In genomic region chr2:150346806-150347205, GRCh38 we compare ENCODE assay signal across 26 cellular contexts.
DNase-seq lines count a peak whose midpoint lies in the region; FAIRE-seq and TF ChIP-seq lines count a peak whose summit lies in the region.
"Had no signal": no experiment of that assay in that cellular context is flagged by ENCODE, and none has a peak within 500 bp of the region (broad histone marks: within the 10 kb centered on the region; RNA-seq: fewer than 3 reads in every experiment).

No MANE protein-coding gene starts in this region.

- DNase-seq in AG10803 (ENCODE audit: low read depth) (peak; percentile 53), astrocyte (ENCODE audit: low read depth) (peak; percentile 61), mesenchymal stem cell (peak; percentile 4), anterior cingulate cortex (lab: John Stamatoyannopoulos, UW) (no peak), DMS53 treated with DMSO at 0.1 percent for 48 hours (lab: John Stamatoyannopoulos, UW; ENCODE audit: unreplicated experiment) (no peak), COLO668 (lab: John Stamatoyannopoulos, UW; ENCODE audit: unreplicated experiment) (no peak), immature natural killer cell (no peak)
- DNase-seq: 8988T; BE2C; C1 segment of cervical spinal cord; Caco-2; Calu3; CD4-positive, alpha-beta memory T cell; CD4-positive, CD25-positive, alpha-beta regulatory T cell; CD8-positive, alpha-beta memory T cell; DMS79; DND-41; GF-D8 had no signal

- H2BK15ac ChIP-seq in mesenchymal stem cell (ENCODE audit: low read depth, poor library complexity, severe bottlenecking), result no peak overlapping the region

- no peak overlapping the region for H3K4ac ChIP-seq in mesenchymal stem cell (ENCODE audit: low read depth in 1 of 2, low read length in 2 of 2)

- H3K4me3 Mint-ChIP-seq in astrocyte (ENCODE audit: unreplicated experiment) (no peak overlapping the region), immature natural killer cell (no peak overlapping the region)
- H3K4me3 Mint-ChIP-seq: CD14-positive monocyte; CD4-positive, alpha-beta memory T cell; CD4-positive, CD25-positive, alpha-beta regulatory T cell; CD8-positive, alpha-beta memory T cell had no signal

- H3K4me1 Mint-ChIP-seq in astrocyte (ENCODE audit: low read depth, unreplicated experiment), result peaks cover 4% of the 10 kb centered on the region
- no peaks in the 10 kb centered on the region for H3K4me1 Mint-ChIP-seq in immature natural killer cell
- H3K4me1 Mint-ChIP-seq: CD14-positive monocyte; CD4-positive, alpha-beta memory T cell; CD4-positive, CD25-positive, alpha-beta regulatory T cell; CD8-positive, alpha-beta memory T cell had no signal

- no peak for TF ChIP-seq CTCF in AG10803 (conservative IDR thresholded peaks at IDR 0.05; ENCODE audit: low read length)
- TF ChIP-seq CTCF in astrocyte (IDR thresholded peaks at IDR 0.05; ENCODE audit: insufficient read depth, low read depth, low read length), result no peak

- H4K8ac ChIP-seq in mesenchymal stem cell (ENCODE audit: low read length), result no peak overlapping the region

- H3K4me3 ChIP-seq in AG10803 (ENCODE audit: low read length) (no peak overlapping the region), astrocyte (ENCODE audit: insufficient read depth, low read depth, low read length) (no peak overlapping the region), mesenchymal stem cell (ENCODE audit: insufficient read depth in 1 of 2, low read depth in 1 of 2, low read length in 2 of 2) (no peak overlapping the region)
- H3K4me3 ChIP-seq: A549, BLaER1, GM12878 had no signal

- H3K36me3 ChIP-seq in astrocyte (ENCODE audit: insufficient read depth, low read length) (no peaks in the 10 kb centered on the region), mesenchymal stem cell (ENCODE audit: control insufficient read depth in 1 of 2, insufficient read depth in 2 of 2, low read depth in 1 of 2, low read length in 2 of 2) (no peaks in the 10 kb centered on the region)
- H3K36me3 ChIP-seq: BE2C, BLaER1 had no signal

- H2BK5ac ChIP-seq in mesenchymal stem cell (ENCODE audit: low read depth, low read length, poor library complexity, severe bottlenecking), result no peak overlapping the region

- H3K14ac ChIP-seq in mesenchymal stem cell (ENCODE audit: low read length in 2 of 2), result no peak overlapping the region

- H3K4me1 ChIP-seq in astrocyte (ENCODE audit: insufficient read depth, low read length) (no peaks in the 10 kb centered on the region), mesenchymal stem cell (ENCODE audit: control insufficient read depth, insufficient read depth, low read depth, low read length) (no peaks in the 10 kb centered on the region)
- H3K4me1 ChIP-seq: A549, BE2C, BLaER1 had no signal

- no peak for FAIRE-seq in astrocyte (lab: Jason Lieb, UNC)
- FAIRE-seq: A549, D721Med, G401.6, GM12878, GM12892, GM18507 had no signal

- H3K36me3 Mint-ChIP-seq in astrocyte (ENCODE audit: low read depth, unreplicated experiment) (no peaks in the 10 kb centered on the region), immature natural killer cell (no peaks in the 10 kb centered on the region)
- H3K36me3 Mint-ChIP-seq: CD14-positive monocyte; CD4-positive, alpha-beta memory T cell; CD4-positive, CD25-positive, alpha-beta regulatory T cell; CD8-positive, alpha-beta memory T cell had no signal

- H3K9me3 ChIP-seq in astrocyte (ENCODE audit: insufficient read depth, low read depth, low read length) (no peaks in the 10 kb centered on the region), mesenchymal stem cell (ENCODE audit: control insufficient read depth, low read length) (no peaks in the 10 kb centered on the region)
- H3K9me3 ChIP-seq: A549, BE2C, BLaER1, Caco-2 had no signal

- H3K79me2 ChIP-seq in astrocyte (ENCODE audit: insufficient read depth, low read length), result no peaks in the 10 kb centered on the region

- H3K9ac ChIP-seq in astrocyte (ENCODE audit: low read length), result no peak overlapping the region
- H3K9ac ChIP-seq in mesenchymal stem cell (ENCODE audit: low read length), result no peak overlapping the region
- H3K9ac ChIP-seq: BLaER1 had no signal

- no peak overlapping the region for H3K18ac ChIP-seq in mesenchymal stem cell (ENCODE audit: low read depth in 1 of 2, low read length in 2 of 2)

- H2BK12ac ChIP-seq in mesenchymal stem cell (ENCODE audit: low read length in 2 of 2), result no peak overlapping the region

- H2AK5ac ChIP-seq in mesenchymal stem cell (ENCODE audit: low read length, severe bottlenecking), result no peak overlapping the region

- H3K9me3 Mint-ChIP-seq in astrocyte (ENCODE audit: unreplicated experiment) (no peaks in the 10 kb centered on the region), immature natural killer cell (peaks cover 5 to 49% (median 10%) of the 10 kb centered on the region in 6 donors)

- H3K27ac Mint-ChIP-seq in astrocyte (ENCODE audit: unreplicated experiment), result no peak overlapping the region
- H3K27ac Mint-ChIP-seq in immature natural killer cell, result no peak overlapping the region
- H3K27ac Mint-ChIP-seq: CD14-positive monocyte; CD4-positive, alpha-beta memory T cell; CD4-positive, CD25-positive, alpha-beta regulatory T cell; CD8-positive, alpha-beta memory T cell had no signal

- H3K27me3 ChIP-seq in astrocyte (ENCODE audit: insufficient read depth, low read length) (no peaks in the 10 kb centered on the region), mesenchymal stem cell (ENCODE audit: control insufficient read depth in 1 of 2, insufficient read depth in 1 of 2, low read length in 2 of 2) (no peaks in the 10 kb centered on the region)
- H3K27me3 ChIP-seq: BE2C, BLaER1 had no signal

- H4K20me1 ChIP-seq in astrocyte (ENCODE audit: insufficient read depth, low read length), result no peaks in the 10 kb centered on the region
- H4K20me1 ChIP-seq: BLaER1 had no signal

- H3K27me3 Mint-ChIP-seq in astrocyte (ENCODE audit: low read depth, unreplicated experiment) (no peaks in the 10 kb centered on the region), immature natural killer cell (ENCODE audit: low read depth in 3 of 3) (no peaks in the 10 kb centered on the region)
- H3K27me3 Mint-ChIP-seq: CD4-positive, alpha-beta memory T cell; CD4-positive, CD25-positive, alpha-beta regulatory T cell had no signal

- H2AFZ ChIP-seq in astrocyte (ENCODE audit: low read depth, low read length) (no peak overlapping the region), mesenchymal stem cell (ENCODE audit: low read depth, low read length) (no peak overlapping the region)

- H3K79me1 ChIP-seq in mesenchymal stem cell (replicated peaks; ENCODE audit: low read length, poor library complexity, severe bottlenecking), result no peaks in the 10 kb centered on the region

- H3K23ac ChIP-seq in mesenchymal stem cell (ENCODE audit: low read length in 2 of 2), result no peak overlapping the region

- 57% methylated on average over 1 of the region's 4 CpGs for WGBS in mesenchymal stem cell

- H2BK120ac ChIP-seq in mesenchymal stem cell (ENCODE audit: low read depth, low read length), result no peak overlapping the region

- no peak overlapping the region for H4K91ac ChIP-seq in mesenchymal stem cell (ENCODE audit: low read length)

- H3K4me2 ChIP-seq in astrocyte (ENCODE audit: low read length) (no peak overlapping the region), mesenchymal stem cell (ENCODE audit: low read length, poor library complexity, severe bottlenecking) (no peak overlapping the region)
- H3K4me2 ChIP-seq: A549, BLaER1 had no signal

- H3K27ac ChIP-seq in astrocyte (ENCODE audit: low read depth, low read length) (no peak overlapping the region), mesenchymal stem cell (ENCODE audit: low read length, poor library complexity, severe bottlenecking) (no peak overlapping the region)
- H3K27ac ChIP-seq: A549, BLaER1 had no signal

Comparison
In these comparisons a context has a peak if more than half of its experiments do, and no peak if none do; other contexts are left out.
1. DNase-seq: peak in AG10803 (single experiment), astrocyte (single experiment) and mesenchymal stem cell (single experiment); none in anterior cingulate cortex (0 of 58), DMS53 treated with DMSO at 0.1 percent for 48 hours (single experiment), COLO668 (single experiment) and immature natural killer cell (0 of 3).